ENCODE assay signal across 1 cellular context in genomic region chr11:19978668-19979518, GRCh38.
TF ChIP-seq lines count a peak whose summit lies in the region.

No MANE protein-coding gene starts in this region.

TF ChIP-seq in HepG2, 621 proteins besides CTCF, POLR2A, EP300 and RAD21 (continued from another document):
- TF ChIP-seq ARNTL (CRISPR knock-in tag; IDR thresholded peaks at IDR 0.05) (0 out of 2 replicates have a peak, but pooled peaks have one; percentile 30), ZNF609 (CRISPR knock-in tag; IDR thresholded peaks at IDR 0.05; ENCODE audit: borderline replicate concordance) (peak; percentile 61; the same call in 1 of the 2 replicates), ZNF644 (CRISPR knock-in tag; IDR thresholded peaks at IDR 0.05; ENCODE audit: low read depth) (peak; percentile 55; the same call in 1 of the 2 replicates), NFATC3 (CRISPR knock-in tag; IDR thresholded peaks at IDR 0.05) (no peak), ZFY (CRISPR knock-in tag; IDR thresholded peaks at IDR 0.05) (peak; percentile 28), PAXIP1 (CRISPR knock-in tag; conservative IDR thresholded peaks at IDR 0.05) (peak; percentile 83), ZNF780A (CRISPR knock-in tag; IDR thresholded peaks at IDR 0.05) (0 out of 2 replicates have a peak, but pooled peaks have one; percentile 25), ZNF772 (CRISPR knock-in tag; IDR thresholded peaks at IDR 0.05) (peak; percentile 22; the same call in 1 of the 2 replicates), SMC3 (IDR thresholded peaks at IDR 0.05; ENCODE audit: low read length) (peak; percentile 31; the same call in 1 of the 2 replicates), GFI1 (CRISPR knock-in tag; IDR thresholded peaks at IDR 0.05; ENCODE audit: borderline replicate concordance) (0 out of 2 replicates have a peak, but pooled peaks have one; percentile 54), RXRA (CRISPR knock-in tag; IDR thresholded peaks at IDR 0.05) (peak; percentile 27; the same call in 1 of the 2 replicates), ZNF569 (CRISPR knock-in tag; IDR thresholded peaks at IDR 0.05; ENCODE audit: borderline replicate concordance) (no peak), ARID2 (CRISPR knock-in tag; IDR thresholded peaks at IDR 0.05; ENCODE audit: borderline replicate concordance) (0 out of 2 replicates have a peak, but pooled peaks have one; percentile 50), RARA (CRISPR knock-in tag; IDR thresholded peaks at IDR 0.05) (peak; percentile 85), ZEB1 (IDR thresholded peaks at IDR 0.05; ENCODE audit: insufficient replicate concordance, low read depth) (peak; percentile 53), JUND (CRISPR knock-in tag; IDR thresholded peaks at IDR 0.05) (peak; percentile 90), THAP11 (CRISPR knock-in tag; IDR thresholded peaks at IDR 0.05) (peak; percentile 71), MXD4 (CRISPR knock-in tag; IDR thresholded peaks at IDR 0.05) (no peak), CEBPG (CRISPR knock-in tag; IDR thresholded peaks at IDR 0.05) (peak; percentile 99)
